In the genomic region with DNA sequence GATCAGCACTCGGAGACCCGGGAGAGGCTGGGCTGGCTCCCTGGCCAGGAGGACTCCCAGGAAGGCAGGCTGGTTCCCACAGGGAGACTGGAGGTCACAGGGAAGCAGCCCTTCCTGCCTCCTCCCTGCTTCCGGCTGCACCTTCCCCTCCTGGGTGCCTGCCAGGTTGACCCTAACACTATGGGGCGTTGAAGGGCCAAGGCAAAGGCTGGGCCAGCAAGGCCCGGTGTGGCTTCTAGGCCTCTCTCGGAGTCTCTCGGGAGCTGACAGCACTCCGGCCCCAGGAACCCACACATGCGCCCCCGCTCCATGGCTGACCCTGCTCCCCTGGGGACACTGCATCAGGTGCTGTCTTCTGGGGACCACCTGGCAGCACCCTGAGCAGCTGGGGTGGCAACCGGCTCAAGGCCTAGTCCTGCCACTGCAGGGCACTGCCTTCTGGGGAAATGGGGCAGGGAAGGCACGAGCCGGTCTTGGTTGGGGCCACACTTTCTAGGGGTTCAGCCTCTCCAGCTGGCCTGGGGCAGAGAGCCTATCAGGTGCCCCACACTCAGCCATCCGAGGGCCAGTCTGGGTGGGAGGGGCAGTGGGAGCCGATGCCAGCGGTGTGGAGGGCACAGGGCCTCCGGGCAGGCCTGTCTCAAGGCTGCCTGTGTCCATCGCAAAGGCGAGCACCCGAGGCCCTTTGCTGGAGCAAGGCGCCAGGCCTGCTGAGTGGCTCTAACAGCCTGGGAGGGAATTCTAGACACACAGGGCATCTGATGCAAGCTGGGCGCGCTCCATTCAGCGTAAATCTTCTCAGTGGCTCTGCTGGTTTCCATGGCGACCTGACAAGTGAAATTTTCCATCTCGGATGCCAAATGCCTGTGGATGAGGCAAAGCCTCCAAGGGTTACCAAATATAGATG, we compare ENCODE assay signal across 9 cellular contexts. TPM values are rescaled to one million over a fixed set of nuclear protein-coding genes. Genes with fewer than 3 reads are reported as not detected.
A peak's percentile ranks its signal among the peaks of the same experiment; 100 is the strongest.
DNase-seq lines count a peak whose midpoint lies in the region; ATAC-seq and TF ChIP-seq lines count a peak whose summit lies in the region.
"Had no signal": no experiment of that assay in that cellular context is flagged by ENCODE, and none has a peak within 500 bp of the region (broad histone marks: within the 10 kb centered on the region; RNA-seq: fewer than 3 reads in every experiment).

No MANE protein-coding gene starts in this region.

- H3K4me3 Mint-ChIP-seq in immature natural killer cell: no peak overlapping the region

- H3K4me1 Mint-ChIP-seq in immature natural killer cell: peaks cover 11 to 15% of the 10 kb centered on the region in 2 donors

- H3K27ac ChIP-seq in adrenal gland (peak overlapping the region; percentile 70 to 96 (median 83)), rectal smooth muscle tissue (ENCODE audit: low read depth, low read length) (peak overlapping the region; percentile 98)

- ATAC-seq in left cardiac atrium: peak; percentile 45 to 49

- no peaks in the 10 kb centered on the region for H3K36me3 ChIP-seq in adrenal gland (replicated peaks in 1 of 2)
- H3K36me3 ChIP-seq in rectal smooth muscle tissue (ENCODE audit: control insufficient read depth, insufficient read depth, low read length): no peaks in the 10 kb centered on the region

- H3K4me3 ChIP-seq in adrenal gland (no peak overlapping the region), rectal smooth muscle tissue (ENCODE audit: low read length) (no peak overlapping the region)

- H3K27me3 ChIP-seq in adrenal gland: no peaks in the 10 kb centered on the region
- H3K27me3 ChIP-seq in rectal smooth muscle tissue (ENCODE audit: control insufficient read depth, insufficient read depth, low read length): no peaks in the 10 kb centered on the region

- DNase-seq in EL (peak; percentile 94), adrenal gland (peak; percentile 89 to 98 (median 97)), left cardiac atrium (peak; percentile 89), COLO668 (lab: John Stamatoyannopoulos, UW; ENCODE audit: unreplicated experiment) (no peak), DMS153 treated with DMSO at 0.1 percent for 48 hours (lab: John Stamatoyannopoulos, UW; ENCODE audit: unreplicated experiment) (no peak), immature natural killer cell (no peak)
- no peak for DNase-seq in activated CD4-positive, CD25-positive, alpha-beta regulatory T cell treated with anti-CD3 and anti-CD28 coated beads, Interleukin-2, amount 50 U/mL, for 72 hours
- DNase-seq: Kasumi-1 had no signal

- peaks cover 0 to 4% (median 0%) of the 10 kb centered on the region in 3 donors for H3K36me3 Mint-ChIP-seq in immature natural killer cell

- TF ChIP-seq POLR2A in adrenal gland (IDR thresholded peaks at IDR 0.05): peak; percentile 40 to 75

- peaks cover 37 to 78% of the 10 kb centered on the region in 2 donors for H3K4me1 ChIP-seq in adrenal gland (replicated peaks in 1 of 2)
- H3K4me1 ChIP-seq in rectal smooth muscle tissue (ENCODE audit: control insufficient read depth, insufficient read depth, low read length): peaks cover 96% of the 10 kb centered on the region

- no peak for TF ChIP-seq CTCF in adrenal gland (IDR thresholded peaks at IDR 0.05)

- H3K9me3 ChIP-seq in adrenal gland (replicated peaks in 1 of 3): no peaks in the 10 kb centered on the region

- intact Hi-C loops in adrenal gland (cut with DNase I): no loop called here
- intact Hi-C loops in left cardiac atrium (cut with DNase I): no loop called here

- H3K9ac ChIP-seq in rectal smooth muscle tissue (ENCODE audit: low read length): peak overlapping the region; percentile 63

- 51 to 63% (median 57%) methylated on average over 5 to 26 of the region's 26 CpGs for WGBS in adrenal gland, 4 donors

- H3K27me3 Mint-ChIP-seq in immature natural killer cell (ENCODE audit: low read depth in 3 of 3): peaks cover 0 to 3% (median 3%) of the 10 kb centered on the region in 3 donors

- H3K27ac Mint-ChIP-seq in immature natural killer cell: no peak overlapping the region

- H3K9me3 Mint-ChIP-seq in immature natural killer cell: no peaks in the 10 kb centered on the region

RNA-seq across cellular contexts. Expression of a gene that starts 5.6 kb away (rescaled TPM):
- total RNA-seq in adrenal gland (100 to 1,000 TPM in 1 of 8 donors, 10 to 100 TPM in 7; 60.1 to 127 (median 76.2) TPM), left cardiac atrium (10 to 100 TPM; 50.7 to 51.4 TPM)
- polyA plus RNA-seq in adrenal gland (100 to 1,000 TPM in 1 of 3 donors, 10 to 100 TPM in 2; 32.4 to 145 (median 39.2) TPM), immature natural killer cell (not detected)

RNA-seq across cellular contexts. Expression of a gene that starts 45.1 kb away (rescaled TPM):
- total RNA-seq in adrenal gland (10 to 100 TPM; 16.8 to 62.9 (median 40.3) TPM), left cardiac atrium (1 to 10 TPM; 1.4 to 4.0 TPM)
- polyA plus RNA-seq in adrenal gland (10 to 100 TPM in 2 of 3 donors, 1 to 10 TPM in 1; 3.2 to 36.5 (median 35.0) TPM), immature natural killer cell (not detected)

Comparison
In these comparisons a context has a peak if more than half of its experiments do, and no peak if none do; other contexts are left out.
1. DNase-seq: peak in EL (single experiment), adrenal gland (7 of 7) and left cardiac atrium (single experiment); none in activated CD4-positive, CD25-positive, alpha-beta regulatory T cell treated with anti-CD3 and anti-CD28 coated beads, Interleukin-2, amount 50 U/mL, for 72 hours (single experiment), COLO668 (single experiment), DMS153 treated with DMSO at 0.1 percent for 48 hours (single experiment) and immature natural killer cell (0 of 3).